9 cellular contexts compared by ENCODE assay signal in the genomic region with DNA sequence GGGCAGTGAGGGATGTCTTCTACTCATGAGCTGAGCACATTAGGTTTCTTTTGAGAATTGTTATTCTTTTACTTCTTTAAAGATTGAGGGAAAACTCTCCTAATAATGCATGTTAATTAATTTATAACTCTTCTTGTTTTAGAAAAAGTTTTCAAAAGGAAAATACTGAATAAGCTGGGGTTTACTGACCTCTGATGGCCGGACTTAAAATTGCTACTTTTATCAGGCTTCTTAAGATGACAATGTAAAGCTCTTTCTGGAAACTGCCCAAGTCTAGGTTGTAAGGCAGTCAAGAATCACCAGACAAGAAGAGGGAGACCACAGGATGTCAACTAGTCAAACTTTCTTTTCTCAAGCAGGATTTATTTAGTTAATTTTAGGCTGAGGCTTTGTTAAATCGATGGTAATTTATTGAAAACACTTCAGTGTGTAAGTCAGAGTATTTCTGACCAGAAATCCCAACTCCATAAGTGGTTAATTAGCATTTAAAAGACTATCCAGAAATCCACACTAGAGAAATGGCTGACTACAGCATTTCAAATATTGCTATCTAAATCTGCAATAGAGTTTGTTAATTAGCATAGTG.
DNase-seq lines count a peak whose midpoint lies in the region; ATAC-seq and TF ChIP-seq lines count a peak whose summit lies in the region.
"Had no signal": no experiment of that assay in that cellular context is flagged by ENCODE, and none has a peak within 500 bp of the region (broad histone marks: within the 10 kb centered on the region; RNA-seq: fewer than 3 reads in every experiment).

No MANE protein-coding gene starts in this region.

- peaks cover 5% of the 10 kb centered on the region for H3K4me1 ChIP-seq in Loucy (ENCODE audit: insufficient read depth, low read length, poor library complexity, severe bottlenecking)
- no peaks in the 10 kb centered on the region for H3K4me1 ChIP-seq in tibial nerve

- H3K36me3 Mint-ChIP-seq in activated CD8-positive, alpha-beta memory T cell treated with anti-CD3 and anti-CD28 coated beads, Interleukin-2, amount 10 ng/mL, durations not matched to agents 7 days and 5 days = no peaks in the 10 kb centered on the region
- H3K36me3 Mint-ChIP-seq in activated naive CD4-positive, alpha-beta T cell treated with anti-CD3 and anti-CD28 coated beads for 36 hours (ENCODE audit: low read depth) = no peaks in the 10 kb centered on the region
- H3K36me3 Mint-ChIP-seq: CD4-positive, CD25-positive, alpha-beta regulatory T cell had no signal

- H2AFZ ChIP-seq in Loucy (ENCODE audit: low read length) = peak overlapping the region; percentile 29; the same call in 1 of the 2 replicates
- no peak overlapping the region for H2AFZ ChIP-seq in SU-DHL-6 (ENCODE audit: low read depth, low read length, severe bottlenecking)

- CTCF ChIA-PET in activated CD8-positive, alpha-beta memory T cell treated with anti-CD3 and anti-CD28 coated beads, Interleukin-2, amount 10 ng/mL, durations not matched to agents 7 days and 5 days (lab: Charles Lee) = interaction anchor here (1.0 to 1.5 kb wide), 3 partner anchors 11 to 19 kb away, joined by 3 read pairs; no protein-coding TSS in a partner anchor
- CTCF ChIA-PET in activated naive CD4-positive, alpha-beta T cell treated with anti-CD3 and anti-CD28 coated beads for 36 hours (lab: Charles Lee) = interaction anchor here (0.7 to 2.8 kb wide), 7 partner anchors 9 to 304 kb away, joined by 3 to 12 read pairs (median 4); a partner anchor contains a TSS

- no peak overlapping the region for H3K4me3 Mint-ChIP-seq in activated CD8-positive, alpha-beta memory T cell treated with anti-CD3 and anti-CD28 coated beads, Interleukin-2, amount 10 ng/mL, durations not matched to agents 7 days and 5 days
- no peak overlapping the region for H3K4me3 Mint-ChIP-seq in activated naive CD4-positive, alpha-beta T cell treated with anti-CD3 and anti-CD28 coated beads for 36 hours
- H3K4me3 Mint-ChIP-seq: CD4-positive, CD25-positive, alpha-beta regulatory T cell had no signal

- H3F3A ChIP-seq in Loucy (ENCODE audit: low read depth) (no peaks in the 10 kb centered on the region), SU-DHL-6 (ENCODE audit: insufficient read depth) (no peaks in the 10 kb centered on the region)

- intact Hi-C loops in activated naive CD4-positive, alpha-beta T cell treated with anti-CD3 and anti-CD28 coated beads for 36 hours (cut with micrococcal nuclease) = loop anchor here (2.0 to 10.0 kb wide), 2 partner anchors 256 to 634 kb away; no protein-coding TSS in a partner anchor

- WGBS in tibial nerve, 2 donors = 2 to 11% methylated on average over 2 of the region's 2 CpGs

- TF ChIP-seq POLR2A in tibial nerve (IDR thresholded peaks at IDR 0.05) = no peak

- no peaks in the 10 kb centered on the region for H4K20me1 ChIP-seq in Loucy (ENCODE audit: insufficient read depth, low read length, poor library complexity, severe bottlenecking)
- H4K20me1 ChIP-seq in SU-DHL-6 (ENCODE audit: low read depth, low read length) = no peaks in the 10 kb centered on the region

- TF ChIP-seq EP300 in tibial nerve (IDR thresholded peaks at IDR 0.05) = no peak

- no peaks in the 10 kb centered on the region for H3K4me1 Mint-ChIP-seq in activated CD8-positive, alpha-beta memory T cell treated with anti-CD3 and anti-CD28 coated beads, Interleukin-2, amount 10 ng/mL, durations not matched to agents 7 days and 5 days
- no peaks in the 10 kb centered on the region for H3K4me1 Mint-ChIP-seq in activated naive CD4-positive, alpha-beta T cell treated with anti-CD3 and anti-CD28 coated beads for 36 hours (ENCODE audit: low read depth)
- H3K4me1 Mint-ChIP-seq: CD4-positive, CD25-positive, alpha-beta regulatory T cell had no signal

- no peak overlapping the region for H3K9ac ChIP-seq in Loucy (ENCODE audit: low read depth, low read length, poor library complexity, severe bottlenecking)
- H3K9ac ChIP-seq in SU-DHL-6 (ENCODE audit: low read length) = no peak overlapping the region

- ATAC-seq in activated CD8-positive, alpha-beta memory T cell treated with anti-CD3 and anti-CD28 coated beads, Interleukin-2, amount 10 ng/mL, durations not matched to agents 7 days and 5 days = no peak

- H3K79me2 ChIP-seq in Loucy (ENCODE audit: insufficient read depth, low read length) (no peaks in the 10 kb centered on the region), SU-DHL-6 (ENCODE audit: insufficient read depth, low read length) (no peaks in the 10 kb centered on the region)

- H3K9me3 Mint-ChIP-seq in activated CD8-positive, alpha-beta memory T cell treated with anti-CD3 and anti-CD28 coated beads, Interleukin-2, amount 10 ng/mL, durations not matched to agents 7 days and 5 days (ENCODE audit: low read depth) = no peaks in the 10 kb centered on the region
- no peaks in the 10 kb centered on the region for H3K9me3 Mint-ChIP-seq in activated naive CD4-positive, alpha-beta T cell treated with anti-CD3 and anti-CD28 coated beads for 36 hours

- H3K4me2 ChIP-seq in Loucy (ENCODE audit: low read depth, low read length, poor library complexity, severe bottlenecking) (no peak overlapping the region), SU-DHL-6 (ENCODE audit: low read depth, low read length, poor library complexity, severe bottlenecking) (no peak overlapping the region)

- H3K27ac ChIP-seq in SU-DHL-6 (ENCODE audit: low read depth, low read length) (no peak overlapping the region), tibial nerve (no peak overlapping the region)

- H3K9me3 ChIP-seq in Loucy (ENCODE audit: insufficient read depth, low read depth, low read length) = no peaks in the 10 kb centered on the region
- no peaks in the 10 kb centered on the region for H3K9me3 ChIP-seq in SU-DHL-6 (ENCODE audit: insufficient read depth, low read length)
- no peaks in the 10 kb centered on the region for H3K9me3 ChIP-seq in tibial nerve

- no peaks in the 10 kb centered on the region for H3K9me2 ChIP-seq in Loucy (replicated peaks; ENCODE audit: low read depth, low read length)
- H3K9me2 ChIP-seq in SU-DHL-6 (replicated peaks; ENCODE audit: insufficient read depth, low read length) = no peaks in the 10 kb centered on the region

- TF ChIP-seq CTCF in Loucy (conservative IDR thresholded peaks at IDR 0.05; ENCODE audit: low read length) (peak; percentile 81), SU-DHL-6 (IDR thresholded peaks at IDR 0.05; ENCODE audit: insufficient read depth, low read length, poor library complexity, severe bottlenecking) (peak; percentile 41), tibial nerve (IDR thresholded peaks at IDR 0.05) (peak in 4 of 5 experiments; percentile 20 to 52 (median 30))

- DNase-seq in NCI-H510A treated with DMSO at 0.1 percent for 48 hours (lab: John Stamatoyannopoulos, UW) (peak; percentile 77), NCI-H510A (lab: John Stamatoyannopoulos, UW) (no peak), globus pallidus (ENCODE audit: low spot score) (peak; percentile 54), tibial nerve (ENCODE audit: low spot score in 2 of 2) (no peak)
- no peak for DNase-seq in activated CD8-positive, alpha-beta memory T cell treated with anti-CD3 and anti-CD28 coated beads, Interleukin-2, amount 10 ng/mL, durations not matched to agents 7 days and 5 days
- DNase-seq in activated naive CD4-positive, alpha-beta T cell treated with anti-CD3 and anti-CD28 coated beads for 36 hours = no peak

- H3K4me3 ChIP-seq in Loucy (ENCODE audit: low read length, poor library complexity, severe bottlenecking) (no peak overlapping the region), SU-DHL-6 (ENCODE audit: insufficient read depth, low read length, poor library complexity, severe bottlenecking) (no peak overlapping the region), tibial nerve (no peak overlapping the region)

- H3K27ac Mint-ChIP-seq in activated CD8-positive, alpha-beta memory T cell treated with anti-CD3 and anti-CD28 coated beads, Interleukin-2, amount 10 ng/mL, durations not matched to agents 7 days and 5 days = no peak overlapping the region
- no peak overlapping the region for H3K27ac Mint-ChIP-seq in activated naive CD4-positive, alpha-beta T cell treated with anti-CD3 and anti-CD28 coated beads for 36 hours
- H3K27ac Mint-ChIP-seq: CD4-positive, CD25-positive, alpha-beta regulatory T cell had no signal

- H3K36me3 ChIP-seq in Loucy (ENCODE audit: insufficient read depth, low read length) = no peaks in the 10 kb centered on the region
- no peaks in the 10 kb centered on the region for H3K36me3 ChIP-seq in SU-DHL-6 (ENCODE audit: low read length)
- no peaks in the 10 kb centered on the region for H3K36me3 ChIP-seq in tibial nerve

- H3K27me3 ChIP-seq in Loucy (ENCODE audit: insufficient read depth, low read length, poor library complexity, severe bottlenecking) (no peaks in the 10 kb centered on the region), SU-DHL-6 (ENCODE audit: low read length) (no peaks in the 10 kb centered on the region), tibial nerve (no peaks in the 10 kb centered on the region)

- peaks cover 2% of the 10 kb centered on the region for H3K27me3 Mint-ChIP-seq in activated CD8-positive, alpha-beta memory T cell treated with anti-CD3 and anti-CD28 coated beads, Interleukin-2, amount 10 ng/mL, durations not matched to agents 7 days and 5 days
- H3K27me3 Mint-ChIP-seq in activated naive CD4-positive, alpha-beta T cell treated with anti-CD3 and anti-CD28 coated beads for 36 hours (ENCODE audit: low read depth) = peaks cover 2% of the 10 kb centered on the region
- H3K27me3 Mint-ChIP-seq: CD4-positive, CD25-positive, alpha-beta regulatory T cell had no signal

Comparison
In these comparisons a context has a peak if more than half of its experiments do, and no peak if none do; other contexts are left out.
1. DNase-seq: peak in NCI-H510A treated with DMSO at 0.1 percent for 48 hours (single experiment) and globus pallidus (single experiment); none in NCI-H510A (single experiment), tibial nerve (0 of 2), activated CD8-positive, alpha-beta memory T cell treated with anti-CD3 and anti-CD28 coated beads, Interleukin-2, amount 10 ng/mL, durations not matched to agents 7 days and 5 days (single experiment) and activated naive CD4-positive, alpha-beta T cell treated with anti-CD3 and anti-CD28 coated beads for 36 hours (single experiment).
2. CTCF ChIP-seq: peak in every context shown above with its lines; median percentile 81 in Loucy; 41 in SU-DHL-6; 30 in tibial nerve.